Comparison of ENCODE assay signal across 1 cellular context in genomic region chr6:39114707-39115599, GRCh38.
TF ChIP-seq lines count a peak whose summit lies in the region.

SAYSD1 (minus strand) TSS chr6:39115186; CDS start chr6:39115089, 97 bp downstream.

TF ChIP-seq in K562, 482 proteins besides CTCF, POLR2A, EP300 and RAD21 (continued from another document and continues in another):
- TF ChIP-seq, protein P1, sequence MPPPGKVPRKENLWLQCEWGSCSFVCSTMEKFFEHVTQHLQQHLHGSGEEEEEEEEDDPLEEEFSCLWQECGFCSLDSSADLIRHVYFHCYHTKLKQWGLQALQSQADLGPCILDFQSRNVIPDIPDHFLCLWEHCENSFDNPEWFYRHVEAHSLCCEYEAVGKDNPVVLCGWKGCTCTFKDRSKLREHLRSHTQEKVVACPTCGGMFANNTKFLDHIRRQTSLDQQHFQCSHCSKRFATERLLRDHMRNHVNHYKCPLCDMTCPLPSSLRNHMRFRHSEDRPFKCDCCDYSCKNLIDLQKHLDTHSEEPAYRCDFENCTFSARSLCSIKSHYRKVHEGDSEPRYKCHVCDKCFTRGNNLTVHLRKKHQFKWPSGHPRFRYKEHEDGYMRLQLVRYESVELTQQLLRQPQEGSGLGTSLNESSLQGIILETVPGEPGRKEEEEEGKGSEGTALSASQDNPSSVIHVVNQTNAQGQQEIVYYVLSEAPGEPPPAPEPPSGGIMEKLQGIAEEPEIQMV (tag; conservative IDR thresholded peaks at IDR 0.05; ENCODE audit: low read depth): no peak
- no peak for TF ChIP-seq IRF2 (CRISPR knock-in tag; IDR thresholded peaks at IDR 0.05)
- peak; percentile 22 for TF ChIP-seq BRD9 (IDR thresholded peaks at IDR 0.05; ENCODE audit: low read depth, partially characterized antibody)
- TF ChIP-seq HDGF (IDR thresholded peaks at IDR 0.05): peak; percentile 69; the same call in 1 of the 2 replicates
- TF ChIP-seq, protein P2, sequence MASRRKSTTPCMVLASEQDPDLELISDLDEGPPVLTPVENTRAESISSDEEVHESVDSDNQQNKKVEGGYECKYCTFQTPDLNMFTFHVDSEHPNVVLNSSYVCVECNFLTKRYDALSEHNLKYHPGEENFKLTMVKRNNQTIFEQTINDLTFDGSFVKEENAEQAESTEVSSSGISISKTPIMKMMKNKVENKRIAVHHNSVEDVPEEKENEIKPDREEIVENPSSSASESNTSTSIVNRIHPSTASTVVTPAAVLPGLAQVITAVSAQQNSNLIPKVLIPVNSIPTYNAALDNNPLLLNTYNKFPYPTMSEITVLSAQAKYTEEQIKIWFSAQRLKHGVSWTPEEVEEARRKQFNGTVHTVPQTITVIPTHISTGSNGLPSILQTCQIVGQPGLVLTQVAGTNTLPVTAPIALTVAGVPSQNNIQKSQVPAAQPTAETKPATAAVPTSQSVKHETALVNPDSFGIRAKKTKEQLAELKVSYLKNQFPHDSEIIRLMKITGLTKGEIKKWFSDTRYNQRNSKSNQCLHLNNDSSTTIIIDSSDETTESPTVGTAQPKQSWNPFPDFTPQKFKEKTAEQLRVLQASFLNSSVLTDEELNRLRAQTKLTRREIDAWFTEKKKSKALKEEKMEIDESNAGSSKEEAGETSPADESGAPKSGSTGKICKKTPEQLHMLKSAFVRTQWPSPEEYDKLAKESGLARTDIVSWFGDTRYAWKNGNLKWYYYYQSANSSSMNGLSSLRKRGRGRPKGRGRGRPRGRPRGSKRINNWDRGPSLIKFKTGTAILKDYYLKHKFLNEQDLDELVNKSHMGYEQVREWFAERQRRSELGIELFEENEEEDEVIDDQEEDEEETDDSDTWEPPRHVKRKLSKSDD (conservative IDR thresholded peaks at IDR 0.05; ENCODE audit: low read length): 0 out of 2 replicates have a peak, but pooled peaks have one; percentile 36
- TF ChIP-seq, protein P3, sequence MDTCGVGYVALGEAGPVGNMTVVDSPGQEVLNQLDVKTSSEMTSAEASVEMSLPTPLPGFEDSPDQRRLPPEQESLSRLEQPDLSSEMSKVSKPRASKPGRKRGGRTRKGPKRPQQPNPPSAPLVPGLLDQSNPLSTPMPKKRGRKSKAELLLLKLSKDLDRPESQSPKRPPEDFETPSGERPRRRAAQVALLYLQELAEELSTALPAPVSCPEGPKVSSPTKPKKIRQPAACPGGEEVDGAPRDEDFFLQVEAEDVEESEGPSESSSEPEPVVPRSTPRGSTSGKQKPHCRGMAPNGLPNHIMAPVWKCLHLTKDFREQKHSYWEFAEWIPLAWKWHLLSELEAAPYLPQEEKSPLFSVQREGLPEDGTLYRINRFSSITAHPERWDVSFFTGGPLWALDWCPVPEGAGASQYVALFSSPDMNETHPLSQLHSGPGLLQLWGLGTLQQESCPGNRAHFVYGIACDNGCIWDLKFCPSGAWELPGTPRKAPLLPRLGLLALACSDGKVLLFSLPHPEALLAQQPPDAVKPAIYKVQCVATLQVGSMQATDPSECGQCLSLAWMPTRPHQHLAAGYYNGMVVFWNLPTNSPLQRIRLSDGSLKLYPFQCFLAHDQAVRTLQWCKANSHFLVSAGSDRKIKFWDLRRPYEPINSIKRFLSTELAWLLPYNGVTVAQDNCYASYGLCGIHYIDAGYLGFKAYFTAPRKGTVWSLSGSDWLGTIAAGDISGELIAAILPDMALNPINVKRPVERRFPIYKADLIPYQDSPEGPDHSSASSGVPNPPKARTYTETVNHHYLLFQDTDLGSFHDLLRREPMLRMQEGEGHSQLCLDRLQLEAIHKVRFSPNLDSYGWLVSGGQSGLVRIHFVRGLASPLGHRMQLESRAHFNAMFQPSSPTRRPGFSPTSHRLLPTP (IDR thresholded peaks at IDR 0.05; ENCODE audit: borderline replicate concordance, extremely low read depth, insufficient read length): no peak
- no peak for TF ChIP-seq TCF7 (IDR thresholded peaks at IDR 0.05; ENCODE audit: borderline replicate concordance)
- peak; percentile 57; the same call in 1 of the 2 replicates for TF ChIP-seq RNF2 (IDR thresholded peaks at IDR 0.05)
- no peak for TF ChIP-seq TCFL5 (CRISPR knock-in tag; conservative IDR thresholded peaks at IDR 0.05)
- no peak; the same call in 1 of the 2 replicates for TF ChIP-seq HCFC1 (IDR thresholded peaks at IDR 0.05; ENCODE audit: low read depth, low read length)
- no peak for TF ChIP-seq NR4A1 (CRISPR knock-in tag; IDR thresholded peaks at IDR 0.05)
- peak; percentile 52; the same call in 1 of the 2 replicates for TF ChIP-seq NR4A1 (tag; IDR thresholded peaks at IDR 0.05)
- peak; percentile 80 for TF ChIP-seq GABPB1 (CRISPR knock-in tag; IDR thresholded peaks at IDR 0.05)
- peak; percentile 68; the same call in 1 of the 2 replicates for TF ChIP-seq MYC (IDR thresholded peaks at IDR 0.05; ENCODE audit: low read depth, low read length)
- 0 out of 2 replicates have a peak, but pooled peaks have one; percentile 80 for TF ChIP-seq MYC (CRISPR knock-in tag; IDR thresholded peaks at IDR 0.05; ENCODE audit: borderline replicate concordance, low read depth)
- peak; percentile 42 for TF ChIP-seq RBM22 (IDR thresholded peaks at IDR 0.05; ENCODE audit: low read depth, low read length, poor library complexity, severe bottlenecking)
- peak; percentile 89; the same call in 1 of the 2 replicates for TF ChIP-seq ESRRA (IDR thresholded peaks at IDR 0.05; ENCODE audit: borderline replicate concordance, low read depth)
- TF ChIP-seq MEIS2 (IDR thresholded peaks at IDR 0.05; ENCODE audit: partially characterized antibody): peak; percentile 100
- peak; percentile 51; the same call in 1 of the 2 replicates for TF ChIP-seq LEF1 (IDR thresholded peaks at IDR 0.05)
- TF ChIP-seq, protein P4, sequence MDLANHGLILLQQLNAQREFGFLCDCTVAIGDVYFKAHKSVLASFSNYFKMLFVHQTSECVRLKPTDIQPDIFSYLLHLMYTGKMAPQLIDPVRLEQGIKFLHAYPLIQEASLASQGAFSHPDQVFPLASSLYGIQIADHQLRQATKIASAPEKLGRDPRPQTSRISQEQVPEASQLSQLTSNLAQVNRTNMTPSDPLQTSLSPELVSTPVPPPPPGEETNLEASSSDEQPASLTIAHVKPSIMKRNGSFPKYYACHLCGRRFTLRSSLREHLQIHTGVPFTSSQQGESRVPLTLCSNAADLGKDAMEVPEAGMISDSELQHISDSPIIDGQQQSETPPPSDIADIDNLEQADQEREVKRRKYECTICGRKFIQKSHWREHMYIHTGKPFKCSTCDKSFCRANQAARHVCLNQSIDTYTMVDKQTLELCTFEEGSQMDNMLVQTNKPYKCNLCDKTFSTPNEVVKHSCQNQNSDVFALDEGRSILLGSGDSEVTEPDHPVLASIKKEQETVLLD (IDR thresholded peaks at IDR 0.05): peak; percentile 99
- TF ChIP-seq FOSL1 (tag; conservative IDR thresholded peaks at IDR 0.05): peak; percentile 52; the same call in 1 of the 2 replicates
- no peak for TF ChIP-seq ZNF785 (CRISPR knock-in tag; IDR thresholded peaks at IDR 0.05)
- TF ChIP-seq ZEB2 (IDR thresholded peaks at IDR 0.05): peak; percentile 93; the same call in 1 of the 2 replicates
- TF ChIP-seq ZNF583 (CRISPR knock-in tag; IDR thresholded peaks at IDR 0.05): peak; percentile 79
- TF ChIP-seq ZNF384 (IDR thresholded peaks at IDR 0.05; ENCODE audit: low read depth, low read length): no peak
- peak; percentile 85 for TF ChIP-seq TAF9B (IDR thresholded peaks at IDR 0.05; ENCODE audit: partially characterized antibody)
- TF ChIP-seq CREM (IDR thresholded peaks at IDR 0.05; ENCODE audit: low read depth): peak; percentile 77
- no peak for TF ChIP-seq ZNF197 (CRISPR knock-in tag; IDR thresholded peaks at IDR 0.05; ENCODE audit: low read depth)
- peak; percentile 81 for TF ChIP-seq ZBTB1 (CRISPR knock-in tag; IDR thresholded peaks at IDR 0.05; ENCODE audit: borderline replicate concordance, low read depth)
- TF ChIP-seq, protein P5, sequence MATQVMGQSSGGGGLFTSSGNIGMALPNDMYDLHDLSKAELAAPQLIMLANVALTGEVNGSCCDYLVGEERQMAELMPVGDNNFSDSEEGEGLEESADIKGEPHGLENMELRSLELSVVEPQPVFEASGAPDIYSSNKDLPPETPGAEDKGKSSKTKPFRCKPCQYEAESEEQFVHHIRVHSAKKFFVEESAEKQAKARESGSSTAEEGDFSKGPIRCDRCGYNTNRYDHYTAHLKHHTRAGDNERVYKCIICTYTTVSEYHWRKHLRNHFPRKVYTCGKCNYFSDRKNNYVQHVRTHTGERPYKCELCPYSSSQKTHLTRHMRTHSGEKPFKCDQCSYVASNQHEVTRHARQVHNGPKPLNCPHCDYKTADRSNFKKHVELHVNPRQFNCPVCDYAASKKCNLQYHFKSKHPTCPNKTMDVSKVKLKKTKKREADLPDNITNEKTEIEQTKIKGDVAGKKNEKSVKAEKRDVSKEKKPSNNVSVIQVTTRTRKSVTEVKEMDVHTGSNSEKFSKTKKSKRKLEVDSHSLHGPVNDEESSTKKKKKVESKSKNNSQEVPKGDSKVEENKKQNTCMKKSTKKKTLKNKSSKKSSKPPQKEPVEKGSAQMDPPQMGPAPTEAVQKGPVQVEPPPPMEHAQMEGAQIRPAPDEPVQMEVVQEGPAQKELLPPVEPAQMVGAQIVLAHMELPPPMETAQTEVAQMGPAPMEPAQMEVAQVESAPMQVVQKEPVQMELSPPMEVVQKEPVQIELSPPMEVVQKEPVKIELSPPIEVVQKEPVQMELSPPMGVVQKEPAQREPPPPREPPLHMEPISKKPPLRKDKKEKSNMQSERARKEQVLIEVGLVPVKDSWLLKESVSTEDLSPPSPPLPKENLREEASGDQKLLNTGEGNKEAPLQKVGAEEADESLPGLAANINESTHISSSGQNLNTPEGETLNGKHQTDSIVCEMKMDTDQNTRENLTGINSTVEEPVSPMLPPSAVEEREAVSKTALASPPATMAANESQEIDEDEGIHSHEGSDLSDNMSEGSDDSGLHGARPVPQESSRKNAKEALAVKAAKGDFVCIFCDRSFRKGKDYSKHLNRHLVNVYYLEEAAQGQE (CRISPR knock-in tag; IDR thresholded peaks at IDR 0.05; ENCODE audit: low read depth): peak; percentile 89
- TF ChIP-seq ZNF57 (CRISPR knock-in tag; IDR thresholded peaks at IDR 0.05): 0 out of 2 replicates have a peak, but pooled peaks have one; percentile 59
- TF ChIP-seq, protein P6, sequence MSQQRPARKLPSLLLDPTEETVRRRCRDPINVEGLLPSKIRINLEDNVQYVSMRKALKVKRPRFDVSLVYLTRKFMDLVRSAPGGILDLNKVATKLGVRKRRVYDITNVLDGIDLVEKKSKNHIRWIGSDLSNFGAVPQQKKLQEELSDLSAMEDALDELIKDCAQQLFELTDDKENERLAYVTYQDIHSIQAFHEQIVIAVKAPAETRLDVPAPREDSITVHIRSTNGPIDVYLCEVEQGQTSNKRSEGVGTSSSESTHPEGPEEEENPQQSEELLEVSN (IDR thresholded peaks at IDR 0.05; ENCODE audit: borderline replicate concordance in 1 of 2, extremely low read depth in 1 of 2, insufficient read depth in 1 of 2, insufficient read length in 1 of 2, low read depth in 1 of 2, low read length in 1 of 2, poor library complexity in 1 of 2, severe bottlenecking in 1 of 2): peak; percentile 97
- TF ChIP-seq U2AF1 (optimal IDR thresholded peaks at IDR 0.05; ENCODE audit: low read depth, low read length): peak; percentile 26
- no peak; the same call in 1 of the 2 replicates for TF ChIP-seq ZNF274 (IDR thresholded peaks at IDR 0.05; ENCODE audit: borderline replicate concordance, low read depth, low read length)
- no peak; the same call in 1 of the 2 replicates for TF ChIP-seq CHD2 (IDR thresholded peaks at IDR 0.05; ENCODE audit: low read depth, low read length)
- peak; percentile 86 for TF ChIP-seq ZBTB9 (CRISPR knock-in tag; IDR thresholded peaks at IDR 0.05)
- peak; percentile 46; the same call in 1 of the 2 replicates for TF ChIP-seq MITF (IDR thresholded peaks at IDR 0.05)
- peak; percentile 63; the same call in 1 of the 2 replicates for TF ChIP-seq MBD1 (CRISPR knock-in tag; IDR thresholded peaks at IDR 0.05)
- peak; percentile 64; the same call in 1 of the 2 replicates for TF ChIP-seq ZBTB43 (CRISPR knock-in tag; IDR thresholded peaks at IDR 0.05)
- peak; percentile 6 for TF ChIP-seq NEUROD1 (IDR thresholded peaks at IDR 0.05; ENCODE audit: borderline replicate concordance, low read depth, low read length, partially characterized antibody)
